ENCODE assay signal across 1 cellular context in genomic region chr7:84658286-84658685, GRCh38.
TF ChIP-seq lines count a peak whose summit lies in the region.

No MANE protein-coding gene starts in this region.

TF ChIP-seq in K562, 482 proteins besides CTCF, POLR2A, EP300 and RAD21 (continued from another document):
- TF ChIP-seq ZBTB2 (IDR thresholded peaks at IDR 0.05), result no peak
- peak; percentile 39; the same call in 1 of the 2 replicates for TF ChIP-seq CBFA2T3 (IDR thresholded peaks at IDR 0.05)
- no peak for TF ChIP-seq ZFX (CRISPR knock-in tag; IDR thresholded peaks at IDR 0.05)
- TF ChIP-seq CBFA2T2 (conservative IDR thresholded peaks at IDR 0.05), result 0 out of 2 replicates have a peak, but pooled peaks have one; percentile 10
- no peak for TF ChIP-seq MAZ (CRISPR knock-in tag; conservative IDR thresholded peaks at IDR 0.05 in 1 of 2, IDR thresholded peaks at IDR 0.05 in 1 of 2)
